Comparison of ENCODE assay signal across 1 cellular context in genomic region chr22:50525991-50526848, GRCh38.
TF ChIP-seq lines count a peak whose summit lies in the region.

No MANE protein-coding gene starts in this region.

TF ChIP-seq in HepG2, 621 proteins besides CTCF, POLR2A, EP300 and RAD21 (continued from another document):
- TF ChIP-seq ZNF142 (CRISPR knock-in tag; IDR thresholded peaks at IDR 0.05) (no peak; the same call in 1 of the 2 replicates), KDM4B (CRISPR knock-in tag; IDR thresholded peaks at IDR 0.05) (no peak), SUZ12 (IDR thresholded peaks at IDR 0.05; ENCODE audit: low read depth, low read length) (no peak), ZNF414 (CRISPR knock-in tag; IDR thresholded peaks at IDR 0.05) (no peak), ZNF777 (CRISPR knock-in tag; IDR thresholded peaks at IDR 0.05) (peak; percentile 97), SOX6 (IDR thresholded peaks at IDR 0.05) (no peak), SOX6 (CRISPR knock-in tag; IDR thresholded peaks at IDR 0.05) (no peak), ZNF530 (CRISPR knock-in tag; IDR thresholded peaks at IDR 0.05; ENCODE audit: low read depth) (no peak), CCDC6 (CRISPR knock-in tag; IDR thresholded peaks at IDR 0.05) (peak; percentile 72; the same call in 1 of the 2 replicates), GATAD2A (CRISPR knock-in tag; IDR thresholded peaks at IDR 0.05) (no peak), ZNF143 (CRISPR knock-in tag; IDR thresholded peaks at IDR 0.05) (no peak), TP53 (CRISPR knock-in tag; conservative IDR thresholded peaks at IDR 0.05) (no peak), ZZZ3 (CRISPR knock-in tag; IDR thresholded peaks at IDR 0.05; ENCODE audit: borderline replicate concordance) (no peak; the same call in 1 of the 2 replicates), ZNF564 (CRISPR knock-in tag; IDR thresholded peaks at IDR 0.05) (peak; percentile 68; the same call in 1 of the 2 replicates), RARG (CRISPR knock-in tag; IDR thresholded peaks at IDR 0.05; ENCODE audit: low read depth) (peak; percentile 88; the same call in 1 of the 2 replicates), MAFF (IDR thresholded peaks at IDR 0.05; ENCODE audit: low read depth, low read length) (no peak), NFYB (CRISPR knock-in tag; IDR thresholded peaks at IDR 0.05) (no peak), SIX1 (CRISPR knock-in tag; IDR thresholded peaks at IDR 0.05; ENCODE audit: borderline replicate concordance) (no peak), ZNF557 (CRISPR knock-in tag; IDR thresholded peaks at IDR 0.05) (no peak), KDM6A (CRISPR knock-in tag; IDR thresholded peaks at IDR 0.05; ENCODE audit: low read depth) (no peak), ZFY (CRISPR knock-in tag; IDR thresholded peaks at IDR 0.05) (peak; percentile 74), ASH2L (IDR thresholded peaks at IDR 0.05; ENCODE audit: insufficient read length, low read depth, low read length) (peak; percentile 44), ZNF264 (CRISPR knock-in tag; IDR thresholded peaks at IDR 0.05) (0 out of 2 replicates have a peak, but pooled peaks have one; percentile 35), NR2C2 (CRISPR knock-in tag; IDR thresholded peaks at IDR 0.05; ENCODE audit: borderline replicate concordance) (no peak), KLF13 (CRISPR knock-in tag; IDR thresholded peaks at IDR 0.05) (no peak), ZNF253 (CRISPR knock-in tag; IDR thresholded peaks at IDR 0.05; ENCODE audit: borderline replicate concordance) (no peak; the same call in 1 of the 2 replicates), MXD4 (CRISPR knock-in tag; IDR thresholded peaks at IDR 0.05) (no peak), MAF1 (CRISPR knock-in tag; IDR thresholded peaks at IDR 0.05; ENCODE audit: borderline replicate concordance) (no peak), HNRNPL (IDR thresholded peaks at IDR 0.05; ENCODE audit: low read depth, low read length) (no peak), ZNF17 (CRISPR knock-in tag; IDR thresholded peaks at IDR 0.05) (no peak), EZH2 (conservative IDR thresholded peaks at IDR 0.05; ENCODE audit: low read depth, low read length) (no peak), YEATS4 (CRISPR knock-in tag; IDR thresholded peaks at IDR 0.05; ENCODE audit: borderline replicate concordance) (peak; percentile 55)
- TF ChIP-seq, protein P1, sequence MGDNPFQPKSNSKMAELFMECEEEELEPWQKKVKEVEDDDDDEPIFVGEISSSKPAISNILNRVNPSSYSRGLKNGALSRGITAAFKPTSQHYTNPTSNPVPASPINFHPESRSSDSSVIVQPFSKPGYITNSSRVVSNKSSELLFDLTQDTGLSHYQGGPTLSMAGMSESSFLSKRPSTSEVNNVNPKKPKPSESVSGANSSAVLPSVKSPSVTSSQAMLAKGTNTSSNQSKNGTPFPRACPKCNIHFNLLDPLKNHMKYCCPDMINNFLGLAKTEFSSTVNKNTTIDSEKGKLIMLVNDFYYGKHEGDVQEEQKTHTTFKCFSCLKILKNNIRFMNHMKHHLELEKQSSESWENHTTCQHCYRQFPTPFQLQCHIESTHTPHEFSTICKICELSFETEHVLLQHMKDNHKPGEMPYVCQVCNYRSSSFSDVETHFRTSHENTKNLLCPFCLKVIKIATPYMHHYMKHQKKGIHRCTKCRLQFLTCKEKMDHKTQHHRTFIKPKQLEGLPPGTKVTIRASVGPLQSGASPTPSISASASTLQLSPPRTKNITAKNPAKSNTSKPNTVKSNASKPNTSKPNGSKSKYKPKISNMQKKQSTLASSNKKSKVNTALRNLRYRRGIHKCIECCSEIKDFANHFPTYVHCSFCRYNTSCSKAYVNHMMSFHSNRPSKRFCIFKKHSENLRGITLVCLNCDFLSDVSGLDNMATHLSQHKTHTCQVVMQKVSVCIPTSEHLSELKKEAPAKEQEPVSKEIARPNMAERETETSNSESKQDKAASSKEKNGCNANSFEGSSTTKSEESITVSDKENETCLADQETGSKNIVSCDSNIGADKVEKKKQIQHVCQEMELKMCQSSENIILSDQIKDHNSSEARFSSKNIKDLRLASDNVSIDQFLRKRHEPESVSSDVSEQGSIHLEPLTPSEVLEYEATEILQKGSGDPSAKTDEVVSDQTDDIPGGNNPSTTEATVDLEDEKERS (CRISPR knock-in tag; IDR thresholded peaks at IDR 0.05) = no peak
- TF ChIP-seq, protein P2, sequence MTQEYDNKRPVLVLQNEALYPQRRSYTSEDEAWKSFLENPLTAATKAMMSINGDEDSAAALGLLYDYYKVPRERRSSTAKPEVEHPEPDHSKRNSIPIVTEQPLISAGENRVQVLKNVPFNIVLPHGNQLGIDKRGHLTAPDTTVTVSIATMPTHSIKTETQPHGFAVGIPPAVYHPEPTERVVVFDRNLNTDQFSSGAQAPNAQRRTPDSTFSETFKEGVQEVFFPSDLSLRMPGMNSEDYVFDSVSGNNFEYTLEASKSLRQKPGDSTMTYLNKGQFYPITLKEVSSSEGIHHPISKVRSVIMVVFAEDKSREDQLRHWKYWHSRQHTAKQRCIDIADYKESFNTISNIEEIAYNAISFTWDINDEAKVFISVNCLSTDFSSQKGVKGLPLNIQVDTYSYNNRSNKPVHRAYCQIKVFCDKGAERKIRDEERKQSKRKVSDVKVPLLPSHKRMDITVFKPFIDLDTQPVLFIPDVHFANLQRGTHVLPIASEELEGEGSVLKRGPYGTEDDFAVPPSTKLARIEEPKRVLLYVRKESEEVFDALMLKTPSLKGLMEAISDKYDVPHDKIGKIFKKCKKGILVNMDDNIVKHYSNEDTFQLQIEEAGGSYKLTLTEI (CRISPR knock-in tag; conservative IDR thresholded peaks at IDR 0.05) = no peak
- TF ChIP-seq, protein P3, sequence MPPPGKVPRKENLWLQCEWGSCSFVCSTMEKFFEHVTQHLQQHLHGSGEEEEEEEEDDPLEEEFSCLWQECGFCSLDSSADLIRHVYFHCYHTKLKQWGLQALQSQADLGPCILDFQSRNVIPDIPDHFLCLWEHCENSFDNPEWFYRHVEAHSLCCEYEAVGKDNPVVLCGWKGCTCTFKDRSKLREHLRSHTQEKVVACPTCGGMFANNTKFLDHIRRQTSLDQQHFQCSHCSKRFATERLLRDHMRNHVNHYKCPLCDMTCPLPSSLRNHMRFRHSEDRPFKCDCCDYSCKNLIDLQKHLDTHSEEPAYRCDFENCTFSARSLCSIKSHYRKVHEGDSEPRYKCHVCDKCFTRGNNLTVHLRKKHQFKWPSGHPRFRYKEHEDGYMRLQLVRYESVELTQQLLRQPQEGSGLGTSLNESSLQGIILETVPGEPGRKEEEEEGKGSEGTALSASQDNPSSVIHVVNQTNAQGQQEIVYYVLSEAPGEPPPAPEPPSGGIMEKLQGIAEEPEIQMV (CRISPR knock-in tag; IDR thresholded peaks at IDR 0.05; ENCODE audit: low read depth) = no peak
- TF ChIP-seq, protein P4, sequence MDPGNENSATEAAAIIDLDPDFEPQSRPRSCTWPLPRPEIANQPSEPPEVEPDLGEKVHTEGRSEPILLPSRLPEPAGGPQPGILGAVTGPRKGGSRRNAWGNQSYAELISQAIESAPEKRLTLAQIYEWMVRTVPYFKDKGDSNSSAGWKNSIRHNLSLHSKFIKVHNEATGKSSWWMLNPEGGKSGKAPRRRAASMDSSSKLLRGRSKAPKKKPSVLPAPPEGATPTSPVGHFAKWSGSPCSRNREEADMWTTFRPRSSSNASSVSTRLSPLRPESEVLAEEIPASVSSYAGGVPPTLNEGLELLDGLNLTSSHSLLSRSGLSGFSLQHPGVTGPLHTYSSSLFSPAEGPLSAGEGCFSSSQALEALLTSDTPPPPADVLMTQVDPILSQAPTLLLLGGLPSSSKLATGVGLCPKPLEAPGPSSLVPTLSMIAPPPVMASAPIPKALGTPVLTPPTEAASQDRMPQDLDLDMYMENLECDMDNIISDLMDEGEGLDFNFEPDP (CRISPR knock-in tag; conservative IDR thresholded peaks at IDR 0.05) = no peak
- TF ChIP-seq, protein P5, sequence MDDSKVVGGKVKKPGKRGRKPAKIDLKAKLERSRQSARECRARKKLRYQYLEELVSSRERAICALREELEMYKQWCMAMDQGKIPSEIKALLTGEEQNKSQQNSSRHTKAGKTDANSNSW (CRISPR knock-in tag; IDR thresholded peaks at IDR 0.05; ENCODE audit: borderline replicate concordance) = no peak
- TF ChIP-seq, protein P6, sequence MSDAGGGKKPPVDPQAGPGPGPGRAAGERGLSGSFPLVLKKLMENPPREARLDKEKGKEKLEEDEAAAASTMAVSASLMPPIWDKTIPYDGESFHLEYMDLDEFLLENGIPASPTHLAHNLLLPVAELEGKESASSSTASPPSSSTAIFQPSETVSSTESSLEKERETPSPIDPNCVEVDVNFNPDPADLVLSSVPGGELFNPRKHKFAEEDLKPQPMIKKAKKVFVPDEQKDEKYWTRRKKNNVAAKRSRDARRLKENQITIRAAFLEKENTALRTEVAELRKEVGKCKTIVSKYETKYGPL (CRISPR knock-in tag; IDR thresholded peaks at IDR 0.05) = no peak
- TF ChIP-seq, protein P7, sequence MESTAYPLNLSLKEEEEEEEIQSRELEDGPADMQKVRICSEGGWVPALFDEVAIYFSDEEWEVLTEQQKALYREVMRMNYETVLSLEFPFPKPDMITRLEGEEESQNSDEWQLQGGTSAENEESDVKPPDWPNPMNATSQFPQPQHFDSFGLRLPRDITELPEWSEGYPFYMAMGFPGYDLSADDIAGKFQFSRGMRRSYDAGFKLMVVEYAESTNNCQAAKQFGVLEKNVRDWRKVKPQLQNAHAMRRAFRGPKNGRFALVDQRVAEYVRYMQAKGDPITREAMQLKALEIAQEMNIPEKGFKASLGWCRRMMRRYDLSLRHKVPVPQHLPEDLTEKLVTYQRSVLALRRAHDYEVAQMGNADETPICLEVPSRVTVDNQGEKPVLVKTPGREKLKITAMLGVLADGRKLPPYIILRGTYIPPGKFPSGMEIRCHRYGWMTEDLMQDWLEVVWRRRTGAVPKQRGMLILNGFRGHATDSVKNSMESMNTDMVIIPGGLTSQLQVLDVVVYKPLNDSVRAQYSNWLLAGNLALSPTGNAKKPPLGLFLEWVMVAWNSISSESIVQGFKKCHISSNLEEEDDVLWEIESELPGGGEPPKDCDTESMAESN (CRISPR knock-in tag; conservative IDR thresholded peaks at IDR 0.05) = no peak
